1 cellular context compared by ENCODE assay signal in genomic region chr7:3404490-3404889, GRCh38.
TF ChIP-seq lines count a peak whose summit lies in the region.

No MANE protein-coding gene starts in this region.

TF ChIP-seq in HEK293, 187 proteins besides CTCF, POLR2A, EP300 and RAD21 (continued from another document):
- TF ChIP-seq REST (tag by site-specific recombination; IDR thresholded peaks at IDR 0.05) (peak; percentile 29; the same call in 1 of the 2 replicates), PATZ1 (tag by site-specific recombination; IDR thresholded peaks at IDR 0.05) (0 out of 2 replicates have a peak, but pooled peaks have one; percentile 18), ZBTB6 (tag by site-specific recombination; IDR thresholded peaks at IDR 0.05) (no peak), FEZF1 (tag by site-specific recombination; IDR thresholded peaks at IDR 0.05) (peak; percentile 85), ZNF24 (tag by site-specific recombination; IDR thresholded peaks at IDR 0.05) (peak; percentile 85), ZNF629 (tag by site-specific recombination; IDR thresholded peaks at IDR 0.05) (peak; percentile 48), ZBTB21 (tag by site-specific recombination; IDR thresholded peaks at IDR 0.05) (0 out of 2 replicates have a peak, but pooled peaks have one; percentile 14), SP7 (tag by site-specific recombination; IDR thresholded peaks at IDR 0.05) (peak; percentile 80), ZNF664 (tag by site-specific recombination; IDR thresholded peaks at IDR 0.05) (0 out of 2 replicates have a peak, but pooled peaks have one; percentile 19), OVOL3 (tag by site-specific recombination; IDR thresholded peaks at IDR 0.05) (0 out of 2 replicates have a peak, but pooled peaks have one; percentile 44), ZXDB (tag by site-specific recombination; IDR thresholded peaks at IDR 0.05) (peak; percentile 45; the same call in 1 of the 2 replicates), ZNF394 (tag by site-specific recombination; IDR thresholded peaks at IDR 0.05; ENCODE audit: borderline replicate concordance) (0 out of 2 replicates have a peak, but pooled peaks have one; percentile 30), ZNF2 (tag by site-specific recombination; IDR thresholded peaks at IDR 0.05) (peak; percentile 72; the same call in 1 of the 2 replicates), ZNF645 (tag by site-specific recombination; IDR thresholded peaks at IDR 0.05) (no peak), PRDM4 (tag by site-specific recombination; IDR thresholded peaks at IDR 0.05) (peak; percentile 43; the same call in 1 of the 2 replicates), BCL6B (tag by site-specific recombination; IDR thresholded peaks at IDR 0.05) (no peak), PRDM6 (tag by site-specific recombination; IDR thresholded peaks at IDR 0.05) (peak; percentile 92), PRDM10 (tag by site-specific recombination; IDR thresholded peaks at IDR 0.05) (0 out of 2 replicates have a peak, but pooled peaks have one; percentile 31)
